In the genomic region with DNA sequence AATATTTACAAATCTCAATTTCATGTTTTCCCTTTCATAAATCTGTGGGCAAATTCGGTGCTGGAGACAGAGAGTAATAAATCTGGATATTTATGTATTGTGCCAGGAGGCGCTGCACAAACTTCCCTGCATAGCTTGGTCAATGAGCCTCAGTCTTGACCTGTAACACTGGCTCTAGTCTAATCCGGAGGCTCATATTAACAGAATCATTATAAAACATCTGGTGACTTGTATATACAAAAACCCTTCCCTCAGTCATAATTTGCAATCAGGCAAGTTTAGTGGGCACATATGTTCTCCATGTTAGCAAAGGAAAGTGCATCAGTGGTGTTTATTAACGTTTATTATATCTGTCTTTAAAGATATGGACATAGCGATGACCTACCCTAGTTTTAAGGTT, we compare ENCODE assay signal across 29 cellular contexts.
"Had no signal": no experiment of that assay in that cellular context is flagged by ENCODE, and none has a peak within 500 bp of the region (broad histone marks: within the 10 kb centered on the region; RNA-seq: fewer than 3 reads in every experiment).

No MANE protein-coding gene starts in this region.

- H3K4me3 ChIP-seq: coronary artery, dorsolateral prefrontal cortex, esophagus muscularis mucosa, gastrocnemius medialis, heart left ventricle had no signal

- H3K4me3 Mint-ChIP-seq: activated CD4-positive, alpha-beta memory T cell treated with anti-CD3 and anti-CD28 coated beads for 36 hours; activated CD4-positive, alpha-beta T cell treated with anti-CD3 and anti-CD28 coated beads for 36 hours; activated CD4-positive, alpha-beta T cell treated with anti-CD3 and anti-CD28 coated beads, Interleukin-2, amount 10 ng/mL, durations not matched to agents 24 days and 14 days; activated CD8-positive, alpha-beta T cell treated with anti-CD3 and anti-CD28 coated beads, Interleukin-2, amount 10 ng/mL, durations not matched to agents 7 days and 5 days; activated naive CD8-positive, alpha-beta T cell; activated T-cell treated with anti-CD3 and anti-CD28 coated beads, Interleukin-2, amount 50 U/mL, for 4 hours; activated T-helper 17 cell treated with anti-CD3 and anti-CD28 coated beads, Interleukin-2, amount 50 U/mL, for 72 hours; central memory CD8-positive, alpha-beta T cell; dendritic cell treated with granulocyte-macrophage colony-stimulating factor and Interleukin-4, amounts not matched to agents 40 ng/mL and 50 ng/mL, for 4 days; endodermal cell had no signal

- DNase-seq: activated CD4-positive, alpha-beta memory T cell treated with anti-CD3 and anti-CD28 coated beads for 36 hours; activated CD4-positive, alpha-beta T cell treated with anti-CD3 and anti-CD28 coated beads for 36 hours; activated CD4-positive, alpha-beta T cell treated with anti-CD3 and anti-CD28 coated beads, Interleukin-2, amount 10 ng/mL, durations not matched to agents 24 days and 14 days; activated CD4-positive, CD25-positive, alpha-beta regulatory T cell; activated CD4-positive, CD25-positive, alpha-beta regulatory T cell treated with anti-CD3 and anti-CD28 coated beads, Interleukin-2, amount 50 U/mL, for 72 hours; activated CD8-positive, alpha-beta T cell treated with anti-CD3 and anti-CD28 coated beads, Interleukin-2, amount 10 ng/mL, durations not matched to agents 7 days and 5 days; activated effector memory CD4-positive, alpha-beta T cell treated with Interleukin-2 at 50 U/mL for 16 hours; activated gamma-delta T cell treated with Interleukin-2 at 50 U/mL for 16 hours; activated naive CD4-positive, alpha-beta T cell treated with anti-CD3 and anti-CD28 coated beads, Interleukin-2, amount 50 U/mL, for 16 hours; activated naive CD4-positive, alpha-beta T cell treated with Interleukin-2 at 50 U/mL for 16 hours; activated T-cell treated with anti-CD3 and anti-CD28 coated beads, Interleukin-2, amount 50 U/mL, for 4 hours; amniotic stem cell; anterior cingulate cortex; brain microvascular endothelial cell; dorsolateral prefrontal cortex; effector memory CD4-positive, alpha-beta T cell; endodermal cell; erythroblast; foreskin keratinocyte; gastrocnemius medialis; glutamatergic neuron; heart left ventricle; T-helper 2 cell had no signal

- ATAC-seq: activated CD4-positive, alpha-beta T cell treated with anti-CD3 and anti-CD28 coated beads for 36 hours; activated CD8-positive, alpha-beta T cell treated with anti-CD3 and anti-CD28 coated beads, Interleukin-2, amount 10 ng/mL, durations not matched to agents 7 days and 5 days; activated T-cell treated with anti-CD3 and anti-CD28 coated beads, Interleukin-2, amount 50 U/mL, for 4 hours; activated T-helper 17 cell treated with anti-CD3 and anti-CD28 coated beads, Interleukin-2, amount 50 U/mL, for 72 hours; foreskin keratinocyte; gastrocnemius medialis; heart left ventricle had no signal

- H3K36me3 ChIP-seq: brain microvascular endothelial cell, esophagus muscularis mucosa, gastrocnemius medialis, heart left ventricle had no signal

- H3K27me3 Mint-ChIP-seq: activated CD4-positive, alpha-beta memory T cell treated with anti-CD3 and anti-CD28 coated beads for 36 hours; activated CD4-positive, alpha-beta T cell treated with anti-CD3 and anti-CD28 coated beads for 36 hours; activated CD4-positive, alpha-beta T cell treated with anti-CD3 and anti-CD28 coated beads, Interleukin-2, amount 10 ng/mL, durations not matched to agents 24 days and 14 days; activated naive CD8-positive, alpha-beta T cell; activated T-helper 17 cell treated with anti-CD3 and anti-CD28 coated beads, Interleukin-2, amount 50 U/mL, for 72 hours; central memory CD8-positive, alpha-beta T cell; dendritic cell treated with granulocyte-macrophage colony-stimulating factor and Interleukin-4, amounts not matched to agents 40 ng/mL and 50 ng/mL, for 4 days had no signal

- H3K27ac Mint-ChIP-seq: activated CD4-positive, alpha-beta memory T cell treated with anti-CD3 and anti-CD28 coated beads for 36 hours; activated CD4-positive, alpha-beta T cell treated with anti-CD3 and anti-CD28 coated beads for 36 hours; activated CD4-positive, alpha-beta T cell treated with anti-CD3 and anti-CD28 coated beads, Interleukin-2, amount 10 ng/mL, durations not matched to agents 24 days and 14 days; activated CD8-positive, alpha-beta T cell treated with anti-CD3 and anti-CD28 coated beads, Interleukin-2, amount 10 ng/mL, durations not matched to agents 7 days and 5 days; activated naive CD8-positive, alpha-beta T cell; activated T-helper 17 cell treated with anti-CD3 and anti-CD28 coated beads, Interleukin-2, amount 50 U/mL, for 72 hours; dendritic cell treated with granulocyte-macrophage colony-stimulating factor and Interleukin-4, amounts not matched to agents 40 ng/mL and 50 ng/mL, for 4 days; endodermal cell had no signal

- H3K27ac ChIP-seq: brain microvascular endothelial cell, coronary artery, dorsolateral prefrontal cortex, esophagus muscularis mucosa, foreskin keratinocyte, gastrocnemius medialis, heart left ventricle had no signal

- H3K4me1 ChIP-seq: esophagus muscularis mucosa, foreskin keratinocyte, gastrocnemius medialis, heart left ventricle had no signal

- H3K4me1 Mint-ChIP-seq: activated CD4-positive, alpha-beta T cell treated with anti-CD3 and anti-CD28 coated beads for 36 hours; activated CD4-positive, alpha-beta T cell treated with anti-CD3 and anti-CD28 coated beads, Interleukin-2, amount 10 ng/mL, durations not matched to agents 24 days and 14 days; activated T-helper 17 cell treated with anti-CD3 and anti-CD28 coated beads, Interleukin-2, amount 50 U/mL, for 72 hours; central memory CD8-positive, alpha-beta T cell; endodermal cell had no signal

- H3K27me3 ChIP-seq: brain microvascular endothelial cell, esophagus muscularis mucosa, foreskin keratinocyte, gastrocnemius medialis, heart left ventricle had no signal

- H3K36me3 Mint-ChIP-seq: activated CD4-positive, alpha-beta memory T cell treated with anti-CD3 and anti-CD28 coated beads for 36 hours; activated naive CD8-positive, alpha-beta T cell had no signal

- H3K9me3 ChIP-seq: esophagus muscularis mucosa, gastrocnemius medialis, heart left ventricle had no signal
